In genomic region chr18:46324087-46324486, GRCh38 we compare ENCODE assay signal across 2 cellular contexts.
TF ChIP-seq lines count a peak whose summit lies in the region.

No MANE protein-coding gene starts in this region.

TF ChIP-seq in HCT116, 20 proteins besides CTCF, POLR2A, EP300 and RAD21:
- no peak for TF ChIP-seq YY1 (IDR thresholded peaks at IDR 0.05; ENCODE audit: extremely low read depth, insufficient replicate concordance, low read depth, low read length)
- no peak for TF ChIP-seq SRF (IDR thresholded peaks at IDR 0.05; ENCODE audit: low read depth)
- no peak for TF ChIP-seq ELF1 (IDR thresholded peaks at IDR 0.05; ENCODE audit: borderline replicate concordance, low read depth)
- no peak for TF ChIP-seq REST (IDR thresholded peaks at IDR 0.05; ENCODE audit: low read depth)
- TF ChIP-seq CEBPB (IDR thresholded peaks at IDR 0.05; ENCODE audit: low read depth) = no peak
- no peak for TF ChIP-seq SIN3A (IDR thresholded peaks at IDR 0.05; ENCODE audit: low read depth)
- no peak for TF ChIP-seq JUND (IDR thresholded peaks at IDR 0.05)
- TF ChIP-seq ZNF274 (IDR thresholded peaks at IDR 0.05; ENCODE audit: low read depth, low read length) = no peak
- no peak for TF ChIP-seq FOSL1 (IDR thresholded peaks at IDR 0.05; ENCODE audit: low read depth)
- TF ChIP-seq SP1 (IDR thresholded peaks at IDR 0.05; ENCODE audit: low read depth) = no peak
- no peak for TF ChIP-seq EZH2 (IDR thresholded peaks at IDR 0.05)
- no peak for TF ChIP-seq ZFX (IDR thresholded peaks at IDR 0.05)
- no peak for TF ChIP-seq EZH2phosphoT487 (IDR thresholded peaks at IDR 0.05; ENCODE audit: borderline replicate concordance)
- no peak for TF ChIP-seq EGR1 (IDR thresholded peaks at IDR 0.05; ENCODE audit: low read depth)
- TF ChIP-seq, protein P1, sequence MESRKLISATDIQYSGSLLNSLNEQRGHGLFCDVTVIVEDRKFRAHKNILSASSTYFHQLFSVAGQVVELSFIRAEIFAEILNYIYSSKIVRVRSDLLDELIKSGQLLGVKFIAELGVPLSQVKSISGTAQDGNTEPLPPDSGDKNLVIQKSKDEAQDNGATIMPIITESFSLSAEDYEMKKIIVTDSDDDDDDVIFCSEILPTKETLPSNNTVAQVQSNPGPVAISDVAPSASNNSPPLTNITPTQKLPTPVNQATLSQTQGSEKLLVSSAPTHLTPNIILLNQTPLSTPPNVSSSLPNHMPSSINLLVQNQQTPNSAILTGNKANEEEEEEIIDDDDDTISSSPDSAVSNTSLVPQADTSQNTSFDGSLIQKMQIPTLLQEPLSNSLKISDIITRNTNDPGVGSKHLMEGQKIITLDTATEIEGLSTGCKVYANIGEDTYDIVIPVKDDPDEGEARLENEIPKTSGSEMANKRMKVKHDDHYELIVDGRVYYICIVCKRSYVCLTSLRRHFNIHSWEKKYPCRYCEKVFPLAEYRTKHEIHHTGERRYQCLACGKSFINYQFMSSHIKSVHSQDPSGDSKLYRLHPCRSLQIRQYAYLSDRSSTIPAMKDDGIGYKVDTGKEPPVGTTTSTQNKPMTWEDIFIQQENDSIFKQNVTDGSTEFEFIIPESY (IDR thresholded peaks at IDR 0.05; ENCODE audit: extremely low read depth, insufficient replicate concordance, low read length) = no peak
- no peak for TF ChIP-seq POLR2AphosphoS5 (IDR thresholded peaks at IDR 0.05; ENCODE audit: low read depth, low read length)
- TF ChIP-seq TCF7L2 (IDR thresholded peaks at IDR 0.05; ENCODE audit: borderline replicate concordance, extremely low read depth, insufficient read depth, insufficient read length) = no peak
- TF ChIP-seq CBX3 (IDR thresholded peaks at IDR 0.05; ENCODE audit: low read depth) = no peak
- no peak for TF ChIP-seq ATF3 (IDR thresholded peaks at IDR 0.05)

TF ChIP-seq in K562, 482 proteins besides CTCF, POLR2A, EP300 and RAD21:
- TF ChIP-seq ATF1 (CRISPR knock-in tag; IDR thresholded peaks at IDR 0.05) (no peak), ATF1 (tag; IDR thresholded peaks at IDR 0.05) (no peak), TFE3 (CRISPR knock-in tag; IDR thresholded peaks at IDR 0.05) (peak; percentile 37)
